ENCODE assay signal across 13 cellular contexts in genomic region chr17:31467502-31468256, GRCh38.
DNase-seq lines count a peak whose midpoint lies in the region; TF ChIP-seq lines count a peak whose summit lies in the region.
"Had no signal": no experiment of that assay in that cellular context is flagged by ENCODE, and none has a peak within 500 bp of the region (broad histone marks: within the 10 kb centered on the region; RNA-seq: fewer than 3 reads in every experiment).

No MANE protein-coding gene starts in this region.

- DNase-seq in amygdala (lab: John Stamatoyannopoulos, UW) (peak in 51 of 56 donors; percentile 34 to 89 (median 64)), right atrium auricular region (ENCODE audit: low spot score) (no peak), occipital lobe (lab: John Stamatoyannopoulos, UW) (peak; percentile 69), HPDE6-E6E7 (ENCODE audit: extremely low spot score) (no peak), BE2C (no peak), RPMI8226 (no peak), Kasumi-1 (lab: John Stamatoyannopoulos, UW) (no peak)
- DNase-seq: activated CD4-positive, alpha-beta T cell treated with anti-CD3 and anti-CD28 coated beads, Interleukin-2, amount 50 U/mL, for 4 hours; CD4-positive, CD25-positive, alpha-beta regulatory T cell; effector memory CD4-positive, alpha-beta T cell; NCI-H510A had no signal

- 0 out of 2 replicates have a peak overlapping the region, but pooled peaks have one; percentile 19 for H3K9ac ChIP-seq in HUES48 (ENCODE audit: low read depth, low read length)

- H3K4me3 ChIP-seq in HUES48 (ENCODE audit: low read depth, low read length) (no peak overlapping the region), right atrium auricular region (no peak overlapping the region), BE2C (ENCODE audit: low read depth, low read length) (no peak overlapping the region)
- H3K4me3 ChIP-seq: thoracic aorta had no signal

- H3K27me3 ChIP-seq in HUES48 (ENCODE audit: control insufficient read depth, insufficient read depth, low read length) (no peaks in the 10 kb centered on the region), right atrium auricular region (no peaks in the 10 kb centered on the region), BE2C (no peaks in the 10 kb centered on the region)

- H3K27ac ChIP-seq in HUES48 (ENCODE audit: low read depth, low read length) (peak overlapping the region; percentile 56), right atrium auricular region (peak overlapping the region; percentile 23 to 53)
- H3K27ac ChIP-seq: thoracic aorta had no signal

- H3K4me1 ChIP-seq in HUES48 (ENCODE audit: control insufficient read depth, insufficient read depth, low read length), result peaks cover 25% of the 10 kb centered on the region
- peaks cover 0 to 19% of the 10 kb centered on the region in 2 donors for H3K4me1 ChIP-seq in right atrium auricular region
- no peaks in the 10 kb centered on the region for H3K4me1 ChIP-seq in BE2C

- TF ChIP-seq CTCF in right atrium auricular region (IDR thresholded peaks at IDR 0.05) (no peak), BE2C (IDR thresholded peaks at IDR 0.05; ENCODE audit: low read depth, low read length) (no peak)

- H3K9me3 ChIP-seq in HUES48 (ENCODE audit: control insufficient read depth, insufficient read depth, low read length) (no peaks in the 10 kb centered on the region), right atrium auricular region (no peaks in the 10 kb centered on the region), BE2C (no peaks in the 10 kb centered on the region)
- H3K9me3 ChIP-seq: thoracic aorta had no signal

- H3K36me3 ChIP-seq in HUES48 (ENCODE audit: control insufficient read depth, insufficient read depth, low read length), result no peaks in the 10 kb centered on the region
- H3K36me3 ChIP-seq in right atrium auricular region, result no peaks in the 10 kb centered on the region
- no peaks in the 10 kb centered on the region for H3K36me3 ChIP-seq in BE2C
- H3K36me3 ChIP-seq: thoracic aorta had no signal

Comparison
In these comparisons a context has a peak if more than half of its experiments do, and no peak if none do; other contexts are left out.
1. DNase-seq: peak in amygdala (51 of 56) and occipital lobe (single experiment); none in right atrium auricular region (single experiment), HPDE6-E6E7 (single experiment), BE2C (single experiment), RPMI8226 (single experiment) and Kasumi-1 (0 of 2).